In genomic region chr5:154837009-154837881, GRCh38 we compare ENCODE assay signal across 21 cellular contexts. TPM values are rescaled to one million over a fixed set of nuclear protein-coding genes. Genes with fewer than 3 reads are reported as not detected.
A peak's percentile ranks its signal among the peaks of the same experiment; 100 is the strongest.
DNase-seq lines count a peak whose midpoint lies in the region; ATAC-seq and TF ChIP-seq lines count a peak whose summit lies in the region.
"Had no signal": no experiment of that assay in that cellular context is flagged by ENCODE, and none has a peak within 500 bp of the region (broad histone marks: within the 10 kb centered on the region; RNA-seq: fewer than 3 reads in every experiment).

No MANE protein-coding gene starts in this region.

- H3K4me1 Mint-ChIP-seq in activated CD4-positive, alpha-beta T cell treated with anti-CD3 and anti-CD28 coated beads, Interleukin-2, amount 10 ng/mL, durations not matched to agents 7 days and 5 days: peaks cover 9% of the 10 kb centered on the region
- H3K4me1 Mint-ChIP-seq in nephron progenitor cell (peaks cover 14% of the 10 kb centered on the region), type B pancreatic cell (ENCODE audit: unreplicated experiment) (peaks cover 6% of the 10 kb centered on the region)

- peaks cover 9% of the 10 kb centered on the region for H3K36me3 Mint-ChIP-seq in activated CD4-positive, alpha-beta T cell treated with anti-CD3 and anti-CD28 coated beads, Interleukin-2, amount 10 ng/mL, durations not matched to agents 7 days and 5 days (ENCODE audit: low read depth)
- H3K36me3 Mint-ChIP-seq in nephron progenitor cell (ENCODE audit: low read depth) (peaks cover 31% of the 10 kb centered on the region), type B pancreatic cell (peaks cover 5% of the 10 kb centered on the region)

- POLR2A ChIA-PET in activated CD4-positive, alpha-beta T cell treated with anti-CD3 and anti-CD28 coated beads, Interleukin-2, amount 10 ng/mL, durations not matched to agents 7 days and 5 days (lab: Charles Lee): interaction anchor here (0.7 kb wide), 1 partner anchor 44 kb away, joined by 3 read pairs; no protein-coding TSS in a partner anchor

- CTCF ChIA-PET in activated CD4-positive, alpha-beta T cell treated with anti-CD3 and anti-CD28 coated beads, Interleukin-2, amount 10 ng/mL, durations not matched to agents 7 days and 5 days (lab: Charles Lee): interaction anchor here (0.9 to 2.0 kb wide), 2 partner anchors 12 to 71 kb away, joined by 3 to 6 read pairs; no protein-coding TSS in a partner anchor

- H3K27ac Mint-ChIP-seq in activated CD4-positive, alpha-beta T cell treated with anti-CD3 and anti-CD28 coated beads, Interleukin-2, amount 10 ng/mL, durations not matched to agents 7 days and 5 days: peak overlapping the region; percentile 32
- H3K27ac Mint-ChIP-seq in nephron progenitor cell: peak overlapping the region; percentile 67
- peak overlapping the region; percentile 80 for H3K27ac Mint-ChIP-seq in type B pancreatic cell
- H3K27ac Mint-ChIP-seq: GM23338 had no signal

- TF ChIP-seq CTCF in nephron progenitor cell (IDR thresholded peaks at IDR 0.05): no peak
- no peak for TF ChIP-seq CTCF in type B pancreatic cell (conservative IDR thresholded peaks at IDR 0.05)

- ATAC-seq in left lobe of liver (peak; percentile 24), GM21576 (IDR thresholded peaks at IDR 0.05; ENCODE audit: unreplicated experiment) (no peak)
- ATAC-seq: GM23338 had no signal

- no peak for DNase-seq in activated CD4-positive, alpha-beta T cell treated with anti-CD3 and anti-CD28 coated beads, Interleukin-2, amount 10 ng/mL, durations not matched to agents 7 days and 5 days
- no peak for DNase-seq in activated CD4-positive, alpha-beta T cell treated with anti-CD3 and anti-CD28 coated beads, Interleukin-2, amount 50 U/mL, for 4 hours
- no peak for DNase-seq in left lobe of liver (ENCODE audit: low spot score)
- DNase-seq in nephron progenitor cell: no peak
- DNase-seq in type B pancreatic cell (ENCODE audit: extremely low spot score, unreplicated experiment): no peak
- DNase-seq in HuH-7.5 (ENCODE audit: low spot score): no peak
- no peak for DNase-seq in stimulated activated CD4-positive, alpha-beta T cell treated with anti-CD3 and anti-CD28 coated beads, Interleukin-12 subunit alpha, Interleukin-12 subunit beta, amount 100 ng/mL, for 4 hours
- DNase-seq: 8988T; BE2C; CD4-positive, alpha-beta memory T cell; DMS79 treated with DMSO at 0.1 percent for 48 hours; KG1; NCI-H1048; NCI-H1436 treated with DMSO at 0.1 percent for 48 hours; NCI-H2029 treated with DMSO at 0.1 percent for 48 hours; NCI-H2171 treated with DMSO at 0.1 percent for 48 hours; NCI-H446 treated with DMSO at 0.1 percent for 48 hours; NK-92 treated with Interleukin-12 subunit alpha and Interleukin-12 subunit beta, amount 100 ng/mL, for 24 hours; OCI-M1 had no signal

- no peak overlapping the region for H3K4me3 Mint-ChIP-seq in activated CD4-positive, alpha-beta T cell treated with anti-CD3 and anti-CD28 coated beads, Interleukin-2, amount 10 ng/mL, durations not matched to agents 7 days and 5 days
- no peak overlapping the region for H3K4me3 Mint-ChIP-seq in nephron progenitor cell
- H3K4me3 Mint-ChIP-seq in type B pancreatic cell: no peak overlapping the region
- H3K4me3 Mint-ChIP-seq: CD4-positive, alpha-beta memory T cell; GM23338 had no signal

- H3K9me3 Mint-ChIP-seq in activated CD4-positive, alpha-beta T cell treated with anti-CD3 and anti-CD28 coated beads, Interleukin-2, amount 10 ng/mL, durations not matched to agents 7 days and 5 days: no peaks in the 10 kb centered on the region
- no peaks in the 10 kb centered on the region for H3K9me3 Mint-ChIP-seq in nephron progenitor cell
- H3K9me3 Mint-ChIP-seq in type B pancreatic cell: no peaks in the 10 kb centered on the region
- H3K9me3 Mint-ChIP-seq: CD4-positive, alpha-beta memory T cell; GM23338 had no signal

- no peaks in the 10 kb centered on the region for H3K27me3 Mint-ChIP-seq in activated CD4-positive, alpha-beta T cell treated with anti-CD3 and anti-CD28 coated beads, Interleukin-2, amount 10 ng/mL, durations not matched to agents 7 days and 5 days
- H3K27me3 Mint-ChIP-seq in nephron progenitor cell (ENCODE audit: low read depth, poor library complexity) (no peaks in the 10 kb centered on the region), type B pancreatic cell (no peaks in the 10 kb centered on the region)
- H3K27me3 Mint-ChIP-seq: CD4-positive, alpha-beta memory T cell had no signal

RNA-seq across cellular contexts. Expression of gene FAXDC2, which starts 13.2 kb away (rescaled TPM):
- total RNA-seq in activated CD4-positive, alpha-beta T cell treated with anti-CD3 and anti-CD28 coated beads, Interleukin-2, amount 10 ng/mL, durations not matched to agents 7 days and 5 days: not detected
- total RNA-seq in left lobe of liver (83.6 TPM), type B pancreatic cell (ENCODE audit: low replicate concordance) (9.3 and 24.9 TPM in 2 replicates)

RNA-seq across cellular contexts. Expression of gene CNOT8, which starts 21.2 kb away (rescaled TPM):
- total RNA-seq in activated CD4-positive, alpha-beta T cell treated with anti-CD3 and anti-CD28 coated beads, Interleukin-2, amount 10 ng/mL, durations not matched to agents 7 days and 5 days: 10 to 100 TPM; 78.7 to 84.7 TPM
- total RNA-seq in left lobe of liver (18.0 TPM), type B pancreatic cell (ENCODE audit: low replicate concordance) (41.4 and 51.5 TPM in 2 replicates)
